ENCODE assay signal across 7 cellular contexts in the genomic region with DNA sequence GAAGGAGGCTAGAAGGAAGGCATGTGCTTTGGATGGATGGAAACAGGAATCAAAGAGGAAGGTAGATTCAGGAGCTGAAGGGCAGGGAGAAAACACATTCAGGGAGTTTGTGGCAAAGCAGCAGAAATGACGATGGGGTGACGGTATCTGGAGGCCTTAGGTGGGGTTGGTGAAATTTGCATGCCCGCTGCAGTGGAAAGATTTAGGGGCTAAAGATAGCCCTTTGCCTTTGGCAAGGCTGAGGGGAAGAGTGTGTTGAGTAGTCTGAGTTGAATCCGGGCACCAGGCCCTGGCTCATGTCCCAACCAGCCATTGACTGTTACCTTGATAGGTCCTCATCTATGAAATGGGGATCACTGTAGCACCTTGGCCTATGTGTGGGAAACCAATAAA. TPM values are rescaled to one million over a fixed set of nuclear protein-coding genes. Genes with fewer than 3 reads are reported as not detected.
DNase-seq lines count a peak whose midpoint lies in the region; ATAC-seq and TF ChIP-seq lines count a peak whose summit lies in the region.

No MANE protein-coding gene starts in this region.

- H3K27ac ChIP-seq in HL-60 (replicated peaks) = no peak overlapping the region; the same call in 1 of the 2 replicates
- peak overlapping the region in 4 of 5 donors; percentile 99 to 100 (median 100) for H3K27ac ChIP-seq in stomach

- ATAC-seq in activated CD8-positive, alpha-beta T cell treated with anti-CD3 and anti-CD28 coated beads, Interleukin-2, amount 10 ng/mL, durations not matched to agents 7 days and 5 days = no peak
- ATAC-seq in left ventricle myocardium superior (peak; percentile 51), GM18511 (IDR thresholded peaks at IDR 0.05; ENCODE audit: unreplicated experiment) (no peak)

- peaks cover 10 to 22% (median 19%) of the 10 kb centered on the region in 4 donors for H3K36me3 ChIP-seq in stomach

- H3K4me3 ChIP-seq in HL-60 (replicated peaks; ENCODE audit: insufficient read depth, low read length) (peak overlapping the region; percentile 88), stomach (peak overlapping the region; percentile 68 to 93 (median 90))

- 47 to 73% (median 61%) methylated on average over 4 of the region's 4 CpGs for WGBS in stomach, 5 donors

- H3K36me3 Mint-ChIP-seq in activated CD8-positive, alpha-beta T cell treated with anti-CD3 and anti-CD28 coated beads, Interleukin-2, amount 10 ng/mL, durations not matched to agents 7 days and 5 days (ENCODE audit: low read depth) = peaks cover 39% of the 10 kb centered on the region

- peak overlapping the region; percentile 96 for H3K4me3 Mint-ChIP-seq in activated CD8-positive, alpha-beta T cell treated with anti-CD3 and anti-CD28 coated beads, Interleukin-2, amount 10 ng/mL, durations not matched to agents 7 days and 5 days

- no peak for TF ChIP-seq EP300 in stomach (IDR thresholded peaks at IDR 0.05)

- H3K4me1 Mint-ChIP-seq in activated CD8-positive, alpha-beta T cell treated with anti-CD3 and anti-CD28 coated beads, Interleukin-2, amount 10 ng/mL, durations not matched to agents 7 days and 5 days (ENCODE audit: low read depth) = peaks cover 69% of the 10 kb centered on the region

- H3K9me3 Mint-ChIP-seq in activated CD8-positive, alpha-beta T cell treated with anti-CD3 and anti-CD28 coated beads, Interleukin-2, amount 10 ng/mL, durations not matched to agents 7 days and 5 days (ENCODE audit: insufficient read depth) = no peaks in the 10 kb centered on the region

- no peaks in the 10 kb centered on the region for H3K27me3 Mint-ChIP-seq in activated CD8-positive, alpha-beta T cell treated with anti-CD3 and anti-CD28 coated beads, Interleukin-2, amount 10 ng/mL, durations not matched to agents 7 days and 5 days (ENCODE audit: low read depth)

- POLR2A ChIA-PET in activated CD8-positive, alpha-beta T cell treated with anti-CD3 and anti-CD28 coated beads, Interleukin-2, amount 10 ng/mL, durations not matched to agents 7 days and 5 days (lab: Charles Lee) = interaction anchor here (1.6 kb wide), 1 partner anchor 13 kb away, joined by 7 read pairs; a partner anchor contains a TSS

- H3K4me1 ChIP-seq in stomach = peaks cover 35 to 83% (median 64%) of the 10 kb centered on the region in 4 donors

- H3K27me3 ChIP-seq in HL-60 (ENCODE audit: insufficient read depth, poor library complexity, severe bottlenecking) (no peaks in the 10 kb centered on the region), stomach (no peaks in the 10 kb centered on the region)

- TF ChIP-seq CTCF in HL-60 (IDR thresholded peaks at IDR 0.05; ENCODE audit: insufficient read depth, low read length) (no peak), stomach (IDR thresholded peaks at IDR 0.05) (no peak)

- CTCF ChIA-PET in activated CD8-positive, alpha-beta T cell treated with anti-CD3 and anti-CD28 coated beads, Interleukin-2, amount 10 ng/mL, durations not matched to agents 7 days and 5 days (lab: Charles Lee) = no interaction called here

- H3K27ac Mint-ChIP-seq in activated CD8-positive, alpha-beta T cell treated with anti-CD3 and anti-CD28 coated beads, Interleukin-2, amount 10 ng/mL, durations not matched to agents 7 days and 5 days = peak overlapping the region; percentile 98

- DNase-seq in HL-60 (ENCODE audit: low read depth in 1 of 2, low spot score in 1 of 2) = no peak
- DNase-seq in activated CD8-positive, alpha-beta T cell treated with anti-CD3 and anti-CD28 coated beads, Interleukin-2, amount 10 ng/mL, durations not matched to agents 7 days and 5 days = no peak
- DNase-seq in left ventricle myocardium superior = peak; percentile 87
- DNase-seq in stomach = no peak
- no peak for DNase-seq in superior temporal gyrus (ENCODE audit: extremely low spot score)
- no peak for DNase-seq in SW480 (ENCODE audit: low spot score)

- no peaks in the 10 kb centered on the region for H3K9me3 ChIP-seq in stomach

- intact Hi-C loops in left ventricle myocardium superior (cut with micrococcal nuclease) = loop anchor here (10.0 kb wide), 1 partner anchor 52 kb away; no protein-coding TSS in a partner anchor
- intact Hi-C loops in stomach (cut with DNase I; ENCODE audit: low total_unique reads) = no loop called here

- TF ChIP-seq POLR2A in stomach (IDR thresholded peaks at IDR 0.05) = no peak

RNA-seq across cellular contexts. Expression of a gene that starts 1.3 kb away (rescaled TPM):
- 10 to 100 TPM; 11.1 to 15.8 TPM for total RNA-seq in activated CD8-positive, alpha-beta T cell treated with anti-CD3 and anti-CD28 coated beads, Interleukin-2, amount 10 ng/mL, durations not matched to agents 7 days and 5 days
- 26.7 TPM for total RNA-seq in left ventricle myocardium superior
- total RNA-seq in stomach = 10 to 100 TPM in 3 of 5 donors, 1 to 10 TPM in 2; 2.9 to 19.7 (median 10.3) TPM
- 1 to 10 TPM; 4.4 to 7.6 (median 6.0) TPM for polyA plus RNA-seq in stomach

RNA-seq across cellular contexts. Expression of a gene that starts 12.7 kb away (rescaled TPM):
- 10 to 100 TPM; 34.8 to 35.5 TPM for total RNA-seq in activated CD8-positive, alpha-beta T cell treated with anti-CD3 and anti-CD28 coated beads, Interleukin-2, amount 10 ng/mL, durations not matched to agents 7 days and 5 days
- total RNA-seq in left ventricle myocardium superior (6.0 TPM), stomach (10 to 100 TPM in 1 of 5 donors, 1 to 10 TPM in 4; 2.3 to 17.6 (median 9.0) TPM)
- 10 to 100 TPM; 22.1 to 24.8 (median 22.2) TPM for polyA plus RNA-seq in stomach

RNA-seq across cellular contexts. Expression of a gene that starts 58.0 kb away (rescaled TPM):
- 10 to 100 TPM; 15.6 to 18.7 TPM for total RNA-seq in activated CD8-positive, alpha-beta T cell treated with anti-CD3 and anti-CD28 coated beads, Interleukin-2, amount 10 ng/mL, durations not matched to agents 7 days and 5 days
- total RNA-seq in left ventricle myocardium superior = 6.0 TPM
- 10 to 100 TPM in 3 of 5 donors, 1 to 10 TPM in 1, under 1 TPM in 1; 0.58 to 33.5 (median 11.3) TPM for total RNA-seq in stomach
- polyA plus RNA-seq in stomach = 1 to 10 TPM; 5.0 to 6.6 (median 5.1) TPM
